In genomic region chr12:123387508-123388217, GRCh38 we compare ENCODE assay signal across 8 cellular contexts. TPM values are rescaled to one million over a fixed set of nuclear protein-coding genes. Genes with fewer than 3 reads are reported as not detected.
DNase-seq lines count a peak whose midpoint lies in the region; ATAC-seq, FAIRE-seq and TF ChIP-seq lines count a peak whose summit lies in the region.

No MANE protein-coding gene starts in this region.

- H3K27me3 ChIP-seq in IMR-90 (ENCODE audit: control insufficient read depth, insufficient read depth, low read length) (no peaks in the 10 kb centered on the region), mucosa of rectum (ENCODE audit: control insufficient read depth in 2 of 2, insufficient read depth in 2 of 2, low read length in 2 of 2) (no peaks in the 10 kb centered on the region)

- H3K4me3 Mint-ChIP-seq in brain, result peak overlapping the region; percentile 84 to 95 (median 87)

- H4K91ac ChIP-seq in IMR-90 (ENCODE audit: insufficient read depth, low read depth, low read length), result peak overlapping the region; percentile 25; the same call in 1 of the 2 replicates

- peak overlapping the region; percentile 49 for H2AK5ac ChIP-seq in IMR-90 (ENCODE audit: low read depth, low read length)

- DNase-seq in A549 (ENCODE audit: low read depth in 1 of 2, low spot score in 1 of 2) (no peak), IMR-90 (no peak), HTR-8/SVneo (ENCODE audit: insufficient read length, low spot score) (no peak), G401 (ENCODE audit: low spot score) (no peak), OCI-M2 (lab: John Stamatoyannopoulos, UW; ENCODE audit: unreplicated experiment) (no peak)

- H3K4ac ChIP-seq in IMR-90 (ENCODE audit: low read depth, low read length), result peak overlapping the region; percentile 65

- in situ Hi-C loops in IMR-90 (cut with MboI; ENCODE audit: low sequenced_read_pairs) (no loop called here), G401 (cut with HindIII; ENCODE audit: low sequenced_read_pairs) (no loop called here)

- H3K9me3 ChIP-seq in A549 (no peaks in the 10 kb centered on the region), IMR-90 (ENCODE audit: control insufficient read depth, insufficient read depth, low read length) (no peaks in the 10 kb centered on the region), mucosa of rectum (ENCODE audit: control insufficient read depth in 2 of 2, low read length in 2 of 2) (no peaks in the 10 kb centered on the region)

- 85% methylated on average over 8 of the region's 8 CpGs for WGBS in A549 (ENCODE audit: missing lambda C conversion rate)
- WGBS in IMR-90 (ENCODE audit: extremely low coverage in 2 of 2, insufficient read length in 1 of 2), 2 experiments, result 88% methylated on average over 1 of the region's 8 CpGs; no CpG with 5 or more reads in 1 of the 2 experiments

- H2BK5ac ChIP-seq in IMR-90 (ENCODE audit: low read depth, low read length, poor library complexity, severe bottlenecking), result peak overlapping the region; percentile 36

- peak overlapping the region; percentile 88 to 92 (median 90) for H3K27ac Mint-ChIP-seq in brain

- H3K4me1 Mint-ChIP-seq in brain, result peaks cover 45% of the 10 kb centered on the region

- peaks cover 19% of the 10 kb centered on the region; the same call in 1 of the 2 replicates for H3K9me1 ChIP-seq in IMR-90 (ENCODE audit: insufficient read depth, low read length)

- H3K18ac ChIP-seq in IMR-90 (ENCODE audit: low read depth, low read length), result no peak overlapping the region

- H3K27ac ChIP-seq in A549, result peak overlapping the region; percentile 90 to 99
- peak overlapping the region; percentile 85 for H3K27ac ChIP-seq in IMR-90 (ENCODE audit: insufficient read depth, low read length)
- peak overlapping the region; percentile 86 to 89 for H3K27ac ChIP-seq in mucosa of rectum (ENCODE audit: low read depth in 2 of 2, low read length in 2 of 2)

- peaks cover 0 to 5% (median 0%) of the 10 kb centered on the region in 5 experiments for H3K9me3 Mint-ChIP-seq in brain

- peaks cover 17% of the 10 kb centered on the region; the same call in 1 of the 2 replicates for H4K20me1 ChIP-seq in IMR-90 (ENCODE audit: insufficient read depth, low read length)

- TF ChIP-seq POLR2A in A549 (IDR thresholded peaks at IDR 0.05; ENCODE audit: low read length) (no peak), IMR-90 (IDR thresholded peaks at IDR 0.05; ENCODE audit: low read depth, low read length) (no peak)

- intact Hi-C loops in IMR-90 (cut with micrococcal nuclease), result loop anchor here (10.0 kb wide), 1 partner anchor 413 kb away; the partner anchor contains the start of gene OGFOD2

- H3K23ac ChIP-seq in IMR-90 (ENCODE audit: low read depth, low read length), result peak overlapping the region; percentile 67

- H3K27me3 Mint-ChIP-seq in brain, result peaks cover 6% of the 10 kb centered on the region

- peak overlapping the region; percentile 89 for H3K4me3 ChIP-seq in A549
- H3K4me3 ChIP-seq in IMR-90 (ENCODE audit: insufficient read depth, low read depth, low read length), result no peak overlapping the region
- H3K4me3 ChIP-seq in mucosa of rectum (ENCODE audit: low read length in 2 of 2), result peak overlapping the region; percentile 65 to 79

- H2BK15ac ChIP-seq in IMR-90 (ENCODE audit: low read depth, low read length), result no peak overlapping the region

- peak overlapping the region in 1 of 2 experiments; percentile 84; a peak in 2 of 4 replicates for H4K8ac ChIP-seq in IMR-90 (ENCODE audit: low read depth in 2 of 2, low read length in 2 of 2)

- peaks cover 25% of the 10 kb centered on the region for H3K36me3 Mint-ChIP-seq in brain

- peak overlapping the region; percentile 93 for H3K9ac ChIP-seq in IMR-90 (ENCODE audit: low read depth, low read length)
- peak overlapping the region in 1 of 2 donors; percentile 78 for H3K9ac ChIP-seq in mucosa of rectum (ENCODE audit: low read depth in 1 of 2, low read length in 2 of 2)

- TF ChIP-seq CTCF in A549 (IDR thresholded peaks at IDR 0.05) (no peak), IMR-90 (conservative IDR thresholded peaks at IDR 0.05; ENCODE audit: low read depth, low read length) (no peak), brain (conservative IDR thresholded peaks at IDR 0.05) (no peak)

- peaks cover 42 to 69% of the 10 kb centered on the region in 2 experiments for H3K79me1 ChIP-seq in IMR-90 (ENCODE audit: low read depth in 1 of 2, low read length in 2 of 2)

- no peak for FAIRE-seq in A549 (lab: Jason Lieb, UNC)
- no peak for FAIRE-seq in HTR-8/SVneo (lab: Jason Lieb, UNC)

- POLR2A ChIA-PET in A549 (lab: Yijun Ruan, JAX), result interaction anchor here (1.8 kb wide), 1 partner anchor 22 kb away, joined by 8 read pairs; the partner anchor contains the start of gene SBNO1
- POLR2A ChIA-PET in IMR-90 (lab: Charles Lee; ENCODE audit: unreplicated experiment), result interaction anchor here (0.5 kb wide), 1 partner anchor 197 kb away, joined by 11 read pairs; the partner anchor contains the start of gene TMED2

- peak overlapping the region; percentile 77 for H2AK9ac ChIP-seq in IMR-90 (replicated peaks; ENCODE audit: low read depth, low read length, poor library complexity)

- H3K4me2 ChIP-seq in A549 (peak overlapping the region; percentile 90), IMR-90 (ENCODE audit: low read depth, low read length) (peak overlapping the region; percentile 99)

- dilution Hi-C loops in IMR-90 (cut with HindIII; ENCODE audit: low sequenced_read_pairs, unreplicated experiment), result no loop called here

- H2BK120ac ChIP-seq in IMR-90 (ENCODE audit: low read depth, low read length), result no peak overlapping the region

- peak overlapping the region; percentile 46; the same call in 1 of the 2 replicates for H3K56ac ChIP-seq in IMR-90 (ENCODE audit: extremely low read depth, insufficient read depth, low read length)

- no peak for TF ChIP-seq RAD21 in A549 (conservative IDR thresholded peaks at IDR 0.05 in 1 of 2, IDR thresholded peaks at IDR 0.05 in 1 of 2)
- no peak for TF ChIP-seq RAD21 in IMR-90 (IDR thresholded peaks at IDR 0.05; ENCODE audit: low read length)

- ATAC-seq in A549 (no peak), IMR-90 (ENCODE audit: low read depth) (no peak), GM19035 (IDR thresholded peaks at IDR 0.05; ENCODE audit: unreplicated experiment) (no peak)

- H2AFZ ChIP-seq in IMR-90 (replicated peaks; ENCODE audit: low read length, poor library complexity), result peak overlapping the region; percentile 99

- H2BK20ac ChIP-seq in IMR-90 (ENCODE audit: low read depth, low read length), result peak overlapping the region; percentile 6; the same call in 1 of the 2 replicates

- H3K36me3 ChIP-seq in IMR-90 (ENCODE audit: control insufficient read depth, insufficient read depth, low read length) (peaks cover 21% of the 10 kb centered on the region), mucosa of rectum (ENCODE audit: control insufficient read depth in 2 of 2, insufficient read depth in 2 of 2, low read length in 2 of 2) (peaks cover 15 to 17% of the 10 kb centered on the region in 2 donors)

- H3K4me1 ChIP-seq in A549 (peaks cover 30% of the 10 kb centered on the region), IMR-90 (ENCODE audit: control insufficient read depth, insufficient read depth, low read length) (peaks cover 13% of the 10 kb centered on the region), mucosa of rectum (ENCODE audit: control insufficient read depth in 2 of 2, insufficient read depth in 2 of 2, low read length in 2 of 2) (peaks cover 22 to 26% of the 10 kb centered on the region in 2 donors)

- 0 out of 2 replicates have a peak overlapping the region, but pooled peaks have one; percentile 21 for H4K5ac ChIP-seq in IMR-90 (ENCODE audit: low read depth, low read length)

- TF ChIP-seq EP300 in A549 (IDR thresholded peaks at IDR 0.05), result no peak

- BruUV-seq in IMR-90 (replicated peaks; lab: Mats Ljungman, UMichigan), result no TSS peak

- CTCF ChIA-PET in A549 (lab: Yijun Ruan, JAX) (interaction anchor here (0.9 to 1.6 kb wide), 6 partner anchors 9 to 196 kb away, joined by 3 to 6 read pairs (median 3); no protein-coding TSS in a partner anchor), IMR-90 (lab: Yijun Ruan, JAX) (no interaction called here)

- peak overlapping the region; percentile 38; the same call in 1 of the 2 replicates for H3K14ac ChIP-seq in IMR-90 (replicated peaks; ENCODE audit: low read depth, low read length)

RNA-seq across cellular contexts. Expression of gene KMT5A, which starts 3.7 kb away (rescaled TPM):
- polyA plus RNA-seq in A549 (2011; rRNA removed) (32.9 and 40.5 TPM in 2 replicates), A549 (2017; fragmentation: RNase III; extraction: RNeasy Plus Mini Kit Qiagen cat#74134 plus additional on column Dnase treatment) (37.5 to 41.9 TPM (median 40.8 TPM) in 3 replicates), IMR-90 (2012; rRNA removed) (28.3 and 30.3 TPM in 2 replicates), brain (ENCODE audit: insufficient read depth, low read depth, low replicate concordance) (20.1 TPM)
- polyA plus RNA-seq in A549 (2012; cell fraction: cytosol; rRNA removed), result 36.7 and 37.8 TPM in 2 replicates
- 60.3 and 70.4 TPM in 2 replicates for polyA plus RNA-seq in A549 (2012; cell fraction: nucleus; rRNA removed)
- polyA minus RNA-seq in A549 (2011; rRNA and poly(A)+ RNA removed), result 25.3 and 30.9 TPM in 2 replicates
- total RNA-seq in IMR-90 (2012; rRNA removed), result 26.0 and 32.2 TPM in 2 replicates
- polyA plus RNA-seq in IMR-90 (2012; cell fraction: cytosol; rRNA removed), result 16.3 and 17.9 TPM in 2 replicates
- 47.8 and 61.5 TPM in 2 replicates for polyA plus RNA-seq in IMR-90 (2012; cell fraction: nucleus; rRNA removed; ENCODE audit: low replicate concordance)
- 24.1 and 58.2 TPM in 2 replicates for total RNA-seq in G401 (2014; rRNA removed; shearing (Covaris generic))

RNA-seq across cellular contexts. Expression of gene SBNO1, which starts 23.0 kb away (rescaled TPM):
- polyA plus RNA-seq in A549 (2011; rRNA removed) (33.4 and 35.7 TPM in 2 replicates), A549 (2017; fragmentation: RNase III; extraction: RNeasy Plus Mini Kit Qiagen cat#74134 plus additional on column Dnase treatment) (24.4 to 25.9 TPM (median 25.2 TPM) in 3 replicates), IMR-90 (2012; rRNA removed) (4.1 and 5.3 TPM in 2 replicates), brain (ENCODE audit: insufficient read depth, low read depth, low replicate concordance) (5.5 TPM)
- 5.3 and 5.7 TPM in 2 replicates for polyA plus RNA-seq in A549 (2012; cell fraction: cytosol; rRNA removed)
- polyA plus RNA-seq in A549 (2012; cell fraction: nucleus; rRNA removed), result 4.6 and 7.0 TPM in 2 replicates
- 29.0 and 31.2 TPM in 2 replicates for polyA minus RNA-seq in A549 (2011; rRNA and poly(A)+ RNA removed)
- 24.9 and 43.0 TPM in 2 replicates for total RNA-seq in IMR-90 (2012; rRNA removed)
- polyA plus RNA-seq in IMR-90 (2012; cell fraction: cytosol; rRNA removed), result 1.5 TPM in 2 replicates
- polyA plus RNA-seq in IMR-90 (2012; cell fraction: nucleus; rRNA removed; ENCODE audit: low replicate concordance), result 2.1 and 6.2 TPM in 2 replicates
- total RNA-seq in G401 (2014; rRNA removed; shearing (Covaris generic)), result 9.7 and 16.0 TPM in 2 replicates

RNA-seq across cellular contexts. Expression of gene RILPL2, which starts 48.8 kb away (rescaled TPM):
- polyA plus RNA-seq in A549 (2011; rRNA removed) (2.4 TPM in 2 replicates), A549 (2017; fragmentation: RNase III; extraction: RNeasy Plus Mini Kit Qiagen cat#74134 plus additional on column Dnase treatment) (2.1 to 3.1 TPM (median 2.9 TPM) in 3 replicates), IMR-90 (2012; rRNA removed) (2.1 and 2.2 TPM in 2 replicates), brain (ENCODE audit: insufficient read depth, low read depth, low replicate concordance) (2.2 TPM)
- polyA plus RNA-seq in A549 (2012; cell fraction: cytosol; rRNA removed), result 2.0 and 2.1 TPM in 2 replicates
- polyA plus RNA-seq in A549 (2012; cell fraction: nucleus; rRNA removed), result 0.72 and 0.77 TPM in 2 replicates
- polyA minus RNA-seq in A549 (2011; rRNA and poly(A)+ RNA removed), result 0.88 and 1.4 TPM in 2 replicates
- total RNA-seq in IMR-90 (2012; rRNA removed), result 1.8 and 2.2 TPM in 2 replicates
- 2.0 TPM in 2 replicates for polyA plus RNA-seq in IMR-90 (2012; cell fraction: cytosol; rRNA removed)
- 0.61 and 0.91 TPM in 2 replicates for polyA plus RNA-seq in IMR-90 (2012; cell fraction: nucleus; rRNA removed; ENCODE audit: low replicate concordance)
- total RNA-seq in G401 (2014; rRNA removed; shearing (Covaris generic)), result 5.0 and 7.4 TPM in 2 replicates
